ENCODE assay signal across 35 cellular contexts in the genomic region with DNA sequence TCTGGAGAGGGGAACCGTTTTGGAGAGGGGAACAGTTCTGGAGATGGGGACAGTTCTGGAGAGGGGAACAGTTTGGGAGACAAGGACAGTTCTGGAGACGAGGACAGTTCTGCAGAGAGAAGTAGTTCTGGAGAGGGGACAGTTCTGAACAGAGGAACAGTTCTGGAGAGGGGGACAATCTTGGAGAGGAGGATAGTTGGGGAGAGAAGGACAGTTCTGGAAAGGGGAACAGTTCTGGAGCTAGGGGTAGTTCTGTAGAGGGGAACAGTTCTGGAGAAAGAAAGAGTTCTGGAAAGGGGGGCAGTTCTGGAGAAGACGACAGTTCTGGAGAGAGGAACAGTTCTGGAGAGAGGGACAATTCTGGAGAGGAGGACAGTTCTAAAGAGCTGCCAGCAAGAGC.
"Had no signal": no experiment of that assay in that cellular context is flagged by ENCODE, and none has a peak within 500 bp of the region (broad histone marks: within the 10 kb centered on the region; RNA-seq: fewer than 3 reads in every experiment).

No MANE protein-coding gene starts in this region.

- H3K4me3 Mint-ChIP-seq: activated naive CD4-positive, alpha-beta T cell treated with anti-CD3 and anti-CD28 coated beads for 36 hours; activated naive CD4-positive, alpha-beta T cell treated with anti-CD3 and anti-CD28 coated beads, Interleukin-2, amount 10 ng/mL, durations not matched to agents 7 days and 5 days; activated naive CD4-positive, alpha-beta T cell treated with anti-CD3 and anti-CD28 coated beads, Interleukin-2, amount 50 U/mL, for 24 hours; activated naive CD8-positive, alpha-beta T cell; activated naive CD8-positive, alpha-beta T cell treated with anti-CD3 and anti-CD28 coated beads for 36 hours; activated naive CD8-positive, alpha-beta T cell treated with anti-CD3 and anti-CD28 coated beads, Interleukin-2, amount 10 ng/mL, durations not matched to agents 7 days and 5 days; activated naive CD8-positive, alpha-beta T cell treated with anti-CD3 and anti-CD28 coated beads, Interleukin-2, amount 50 U/mL, for 24 hours; activated T-cell treated with anti-CD3 and anti-CD28 coated beads, Interleukin-2, amount 50 U/mL, for 24 hours; activated T-cell treated with anti-CD3 and anti-CD28 coated beads, Interleukin-2, amount 50 U/mL, for 4 hours; activated T-cell treated with anti-CD3 and anti-CD28 coated beads, Interleukin-2, amount 50 U/mL, for 72 hours; activated T-helper 1 cell treated with anti-CD3 and anti-CD28 coated beads, Interleukin-12 subunit alpha, Interleukin-12 subunit beta, Interleukin-2, Interleukin-4 antibody, amounts not matched to agents 30 ng/mL and 10 ng/mL and 1 ng/mL, durations not matched to agents 14 hours and 24 hours and 36 hours; activated T-helper 17 cell treated with anti-CD3 and anti-CD28 coated beads, Interleukin-2, amount 50 U/mL, for 72 hours; brain; central memory CD8-positive, alpha-beta T cell had no signal

- DNase-seq: activated effector memory CD4-positive, alpha-beta T cell treated with anti-CD3 and anti-CD28 coated beads, Interleukin-2, amount 50 U/mL, for 16 hours; activated effector memory CD4-positive, alpha-beta T cell treated with Interleukin-2 at 50 U/mL for 16 hours; activated gamma-delta T cell; activated gamma-delta T cell treated with Interleukin-2 at 50 U/mL for 16 hours; activated naive CD4-positive, alpha-beta T cell; activated naive CD4-positive, alpha-beta T cell treated with anti-CD3 and anti-CD28 coated beads for 36 hours; activated naive CD4-positive, alpha-beta T cell treated with anti-CD3 and anti-CD28 coated beads, Interleukin-2, amount 10 ng/mL, durations not matched to agents 7 days and 5 days; activated naive CD4-positive, alpha-beta T cell treated with anti-CD3 and anti-CD28 coated beads, Interleukin-2, amount 50 U/mL, for 16 hours; activated naive CD4-positive, alpha-beta T cell treated with Interleukin-2 at 50 U/mL for 16 hours; activated naive CD8-positive, alpha-beta T cell treated with anti-CD3 and anti-CD28 coated beads for 36 hours; activated naive CD8-positive, alpha-beta T cell treated with anti-CD3 and anti-CD28 coated beads, Interleukin-2, amount 10 ng/mL, durations not matched to agents 7 days and 5 days; activated naive CD8-positive, alpha-beta T cell treated with anti-CD3 and anti-CD28 coated beads, Interleukin-2, amount 50 U/mL, for 24 hours; activated T-cell treated with anti-CD3 and anti-CD28 coated beads, Interleukin-2, amount 50 U/mL, for 1 hour; activated T-cell treated with anti-CD3 and anti-CD28 coated beads, Interleukin-2, amount 50 U/mL, for 24 hours; activated T-cell treated with anti-CD3 and anti-CD28 coated beads, Interleukin-2, amount 50 U/mL, for 4 hours; activated T-cell treated with anti-CD3 and anti-CD28 coated beads, Interleukin-2, amount 50 U/mL, for 48 hours; activated T-cell treated with anti-CD3 and anti-CD28 coated beads, Interleukin-2, amount 50 U/mL, for 72 hours; adrenal gland; amniotic stem cell; amygdala; anterior cingulate cortex; aorta; body of pancreas; brain microvascular endothelial cell; caudate nucleus; central memory CD4-positive, alpha-beta T cell; cerebellar nuclear complex had no signal

- H3K27ac Mint-ChIP-seq: activated naive CD4-positive, alpha-beta T cell treated with anti-CD3 and anti-CD28 coated beads for 36 hours; activated naive CD4-positive, alpha-beta T cell treated with anti-CD3 and anti-CD28 coated beads, Interleukin-2, amount 10 ng/mL, durations not matched to agents 7 days and 5 days; activated naive CD4-positive, alpha-beta T cell treated with anti-CD3 and anti-CD28 coated beads, Interleukin-2, amount 50 U/mL, for 24 hours; activated naive CD4-positive, alpha-beta T cell treated with anti-CD3 and anti-CD28 coated beads, Interleukin-2, amount 50 U/mL, for 72 hours; activated naive CD8-positive, alpha-beta T cell; activated naive CD8-positive, alpha-beta T cell treated with anti-CD3 and anti-CD28 coated beads for 36 hours; activated naive CD8-positive, alpha-beta T cell treated with anti-CD3 and anti-CD28 coated beads, Interleukin-2, amount 10 ng/mL, durations not matched to agents 7 days and 5 days; activated naive CD8-positive, alpha-beta T cell treated with anti-CD3 and anti-CD28 coated beads, Interleukin-2, amount 50 U/mL, for 24 hours; activated T-cell treated with anti-CD3 and anti-CD28 coated beads, Interleukin-2, amount 50 U/mL, for 24 hours; activated T-cell treated with anti-CD3 and anti-CD28 coated beads, Interleukin-2, amount 50 U/mL, for 72 hours; activated T-helper 1 cell treated with anti-CD3 and anti-CD28 coated beads, Interleukin-12 subunit alpha, Interleukin-12 subunit beta, Interleukin-2, Interleukin-4 antibody, amounts not matched to agents 30 ng/mL and 10 ng/mL and 1 ng/mL, durations not matched to agents 14 hours and 24 hours and 36 hours; activated T-helper 17 cell treated with anti-CD3 and anti-CD28 coated beads, Interleukin-2, amount 50 U/mL, for 72 hours; activated T-helper 2 cell treated with anti-CD3 and anti-CD28 coated beads, Interferon-gamma antibody, Interleukin-2, Interleukin-4, amounts not matched to agents 10 μg/mL and 5 μg/mL and 100 μg/mL, durations not matched to agents 14 hours and 24 hours and 36 hours; brain had no signal

- H3K27me3 Mint-ChIP-seq: activated naive CD4-positive, alpha-beta T cell treated with anti-CD3 and anti-CD28 coated beads, Interleukin-2, amount 10 ng/mL, durations not matched to agents 7 days and 5 days; activated naive CD4-positive, alpha-beta T cell treated with anti-CD3 and anti-CD28 coated beads, Interleukin-2, amount 50 U/mL, for 24 hours; activated naive CD8-positive, alpha-beta T cell; activated naive CD8-positive, alpha-beta T cell treated with anti-CD3 and anti-CD28 coated beads for 36 hours; activated naive CD8-positive, alpha-beta T cell treated with anti-CD3 and anti-CD28 coated beads, Interleukin-2, amount 10 ng/mL, durations not matched to agents 7 days and 5 days; activated naive CD8-positive, alpha-beta T cell treated with anti-CD3 and anti-CD28 coated beads, Interleukin-2, amount 50 U/mL, for 24 hours; activated T-cell treated with anti-CD3 and anti-CD28 coated beads, Interleukin-2, amount 50 U/mL, for 24 hours; central memory CD8-positive, alpha-beta T cell had no signal

- H3K4me1 Mint-ChIP-seq: activated naive CD4-positive, alpha-beta T cell treated with anti-CD3 and anti-CD28 coated beads, Interleukin-2, amount 10 ng/mL, durations not matched to agents 7 days and 5 days; activated naive CD4-positive, alpha-beta T cell treated with anti-CD3 and anti-CD28 coated beads, Interleukin-2, amount 50 U/mL, for 24 hours; activated naive CD8-positive, alpha-beta T cell treated with anti-CD3 and anti-CD28 coated beads for 36 hours; activated naive CD8-positive, alpha-beta T cell treated with anti-CD3 and anti-CD28 coated beads, Interleukin-2, amount 10 ng/mL, durations not matched to agents 7 days and 5 days; activated naive CD8-positive, alpha-beta T cell treated with anti-CD3 and anti-CD28 coated beads, Interleukin-2, amount 50 U/mL, for 24 hours; activated T-helper 17 cell treated with anti-CD3 and anti-CD28 coated beads, Interleukin-2, amount 50 U/mL, for 72 hours; brain; central memory CD8-positive, alpha-beta T cell had no signal

- H3K9me3 Mint-ChIP-seq: activated naive CD4-positive, alpha-beta T cell treated with anti-CD3 and anti-CD28 coated beads for 36 hours; activated naive CD4-positive, alpha-beta T cell treated with anti-CD3 and anti-CD28 coated beads, Interleukin-2, amount 50 U/mL, for 24 hours; activated T-cell treated with anti-CD3 and anti-CD28 coated beads, Interleukin-2, amount 50 U/mL, for 4 hours; central memory CD8-positive, alpha-beta T cell had no signal

- ATAC-seq: activated naive CD4-positive, alpha-beta T cell treated with anti-CD3 and anti-CD28 coated beads, Interleukin-2, amount 50 U/mL, for 72 hours; activated naive CD8-positive, alpha-beta T cell treated with anti-CD3 and anti-CD28 coated beads, Interleukin-2, amount 50 U/mL, for 24 hours; activated T-cell treated with anti-CD3 and anti-CD28 coated beads, Interleukin-2, amount 50 U/mL, for 4 hours; activated T-cell treated with anti-CD3 and anti-CD28 coated beads, Interleukin-2, amount 50 U/mL, for 72 hours; activated T-helper 17 cell treated with anti-CD3 and anti-CD28 coated beads, Interleukin-2, amount 50 U/mL, for 72 hours; body of pancreas had no signal

- H3K36me3 Mint-ChIP-seq: activated naive CD4-positive, alpha-beta T cell treated with anti-CD3 and anti-CD28 coated beads, Interleukin-2, amount 10 ng/mL, durations not matched to agents 7 days and 5 days; activated naive CD4-positive, alpha-beta T cell treated with anti-CD3 and anti-CD28 coated beads, Interleukin-2, amount 50 U/mL, for 24 hours; activated naive CD4-positive, alpha-beta T cell treated with anti-CD3 and anti-CD28 coated beads, Interleukin-2, amount 50 U/mL, for 72 hours; activated naive CD8-positive, alpha-beta T cell; activated naive CD8-positive, alpha-beta T cell treated with anti-CD3 and anti-CD28 coated beads for 36 hours; activated naive CD8-positive, alpha-beta T cell treated with anti-CD3 and anti-CD28 coated beads, Interleukin-2, amount 10 ng/mL, durations not matched to agents 7 days and 5 days; brain had no signal
